ENCODE assay signal across 2 cellular contexts in genomic region chr19:11190501-11190900, GRCh38.
TF ChIP-seq lines count a peak whose summit lies in the region.

No MANE protein-coding gene starts in this region.

TF ChIP-seq in SK-N-SH, 30 proteins besides CTCF, POLR2A, EP300 and RAD21 (continued from another document):
- TF ChIP-seq PBX3 (IDR thresholded peaks at IDR 0.05) (no peak), JUND (IDR thresholded peaks at IDR 0.05) (no peak), USF1 (IDR thresholded peaks at IDR 0.05; ENCODE audit: borderline replicate concordance, low read depth) (no peak), FOSL2 (IDR thresholded peaks at IDR 0.05; ENCODE audit: borderline replicate concordance, low read depth) (no peak), FOXM1 (IDR thresholded peaks at IDR 0.05; ENCODE audit: low read depth) (no peak), NFIC (IDR thresholded peaks at IDR 0.05; ENCODE audit: borderline replicate concordance) (no peak), USF2 (IDR thresholded peaks at IDR 0.05; ENCODE audit: borderline replicate concordance, low read depth, low read length) (no peak), YY1 (IDR thresholded peaks at IDR 0.05; ENCODE audit: low read depth) (no peak)

TF ChIP-seq in SK-N-SH treated with all-trans-retinoic acid at 6 μM for 48 hours, 23 proteins besides CTCF, POLR2A, EP300 and RAD21 (continued from another document):
- no peak for TF ChIP-seq TOX (CRISPR knock-in tag; IDR thresholded peaks at IDR 0.05; ENCODE audit: borderline replicate concordance)
- TF ChIP-seq CREB5 (CRISPR knock-in tag; IDR thresholded peaks at IDR 0.05; ENCODE audit: low read depth) = no peak
